22 cellular contexts compared by ENCODE assay signal in the genomic region with DNA sequence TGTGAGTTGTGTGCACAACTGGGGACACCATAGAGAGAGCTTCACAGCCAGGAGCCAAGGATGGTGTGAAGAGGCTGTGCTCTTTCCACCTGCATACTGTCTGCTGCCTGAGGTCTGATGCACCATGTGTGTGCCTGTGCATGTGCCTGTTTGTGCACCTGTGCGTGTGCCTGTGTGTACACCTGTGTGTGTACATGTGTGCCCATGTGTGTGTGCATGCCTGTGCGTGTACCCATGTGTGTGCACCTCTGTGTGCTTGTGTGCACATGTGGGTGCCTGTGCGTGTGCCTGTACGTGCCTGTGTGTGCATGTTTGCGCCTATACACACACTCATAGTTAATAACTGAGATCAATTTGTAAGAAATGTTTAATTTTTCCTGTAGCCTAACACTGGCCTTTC. TPM values are rescaled to one million over a fixed set of nuclear protein-coding genes. Genes with fewer than 3 reads are reported as not detected.
DNase-seq lines count a peak whose midpoint lies in the region; ATAC-seq, FAIRE-seq and TF ChIP-seq lines count a peak whose summit lies in the region.
"Had no signal": no experiment of that assay in that cellular context is flagged by ENCODE, and none has a peak within 500 bp of the region (broad histone marks: within the 10 kb centered on the region; RNA-seq: fewer than 3 reads in every experiment).

No MANE protein-coding gene starts in this region.

- WGBS in aorta, 2 donors: 91 to 95% methylated on average over 5 of the region's 5 CpGs

- no peak overlapping the region for H3K9ac ChIP-seq in endothelial cell of umbilical vein (replicated peaks; ENCODE audit: extremely low read depth, insufficient read depth, low read length)
- H3K9ac ChIP-seq: SK-N-SH had no signal

- H3K4me3 ChIP-seq in endothelial cell of umbilical vein (replicated peaks in 1 of 3; ENCODE audit: insufficient read depth in 1 of 3, low read depth in 1 of 3, low read length in 3 of 3) (no peak overlapping the region), aorta (ENCODE audit: low read length in 2 of 2) (no peak overlapping the region)
- H3K4me3 ChIP-seq: PC-9 had no signal

- in situ Hi-C loops in G401 (cut with HindIII; ENCODE audit: low sequenced_read_pairs): no loop called here

- POLR2A ChIA-PET in endothelial cell of umbilical vein (lab: Charles Lee): no interaction called here

- H3K9me1 ChIP-seq in endothelial cell of umbilical vein (replicated peaks; ENCODE audit: control insufficient read depth, extremely low read depth, insufficient read depth, low read length): no peaks in the 10 kb centered on the region

- no peak overlapping the region for H2AFZ ChIP-seq in endothelial cell of umbilical vein (ENCODE audit: low read depth, low read length)
- H2AFZ ChIP-seq: PC-9 had no signal

- peaks cover 0 to 10% of the 10 kb centered on the region in 2 experiments for H3K36me3 ChIP-seq in endothelial cell of umbilical vein (ENCODE audit: control insufficient read depth in 2 of 2, extremely low read depth in 1 of 2, insufficient read depth in 2 of 2, low read length in 2 of 2)
- H3K36me3 ChIP-seq in aorta (ENCODE audit: control insufficient read depth in 1 of 2, insufficient read depth in 2 of 2, low read length in 1 of 2): peaks cover 0 to 4% of the 10 kb centered on the region in 2 donors

- no peaks in the 10 kb centered on the region for H3K27me3 ChIP-seq in endothelial cell of umbilical vein (ENCODE audit: control insufficient read depth in 2 of 2, insufficient read depth in 2 of 2, low read length in 2 of 2)
- no peaks in the 10 kb centered on the region for H3K27me3 ChIP-seq in aorta (ENCODE audit: control insufficient read depth in 1 of 2, insufficient read depth in 2 of 2, low read length in 1 of 2)

- peak overlapping the region; percentile 18 for H3K27ac Mint-ChIP-seq in activated T-cell treated with anti-CD3 and anti-CD28 coated beads, Interleukin-2, amount 50 U/mL, for 72 hours
- peak overlapping the region; percentile 34 for H3K27ac Mint-ChIP-seq in nephron progenitor cell

- H3K36me3 Mint-ChIP-seq in activated T-cell treated with anti-CD3 and anti-CD28 coated beads, Interleukin-2, amount 50 U/mL, for 72 hours (ENCODE audit: insufficient read depth in 2 of 2): peaks cover 3 to 19% of the 10 kb centered on the region in 2 donors
- H3K36me3 Mint-ChIP-seq in nephron progenitor cell (ENCODE audit: low read depth): peaks cover 74% of the 10 kb centered on the region

- CTCF ChIA-PET in endothelial cell of umbilical vein (lab: Charles Lee): interaction anchor here (1.2 kb wide), 1 partner anchor 10 kb away, joined by 3 read pairs; no protein-coding TSS in a partner anchor

- peaks cover under 1% of the 10 kb centered on the region for H3K4me1 Mint-ChIP-seq in activated T-cell treated with anti-CD3 and anti-CD28 coated beads, Interleukin-2, amount 50 U/mL, for 72 hours (ENCODE audit: low read depth)
- H3K4me1 Mint-ChIP-seq in nephron progenitor cell: no peaks in the 10 kb centered on the region

- H3K9me3 ChIP-seq in endothelial cell of umbilical vein (replicated peaks; ENCODE audit: control insufficient read depth, insufficient read depth, low read length): no peaks in the 10 kb centered on the region
- no peaks in the 10 kb centered on the region for H3K9me3 ChIP-seq in aorta (ENCODE audit: control insufficient read depth, low read length)
- H3K9me3 ChIP-seq: SK-N-SH had no signal

- no peak for ATAC-seq in activated T-cell treated with anti-CD3 and anti-CD28 coated beads, Interleukin-2, amount 50 U/mL, for 72 hours (replicated peaks in 1 of 2)
- ATAC-seq in aorta (ENCODE audit: low FRiP score): peak; percentile 57

- H3K4me1 ChIP-seq in endothelial cell of umbilical vein (ENCODE audit: control insufficient read depth, extremely low read depth, insufficient read depth, low read length) (peaks cover 9% of the 10 kb centered on the region), aorta (ENCODE audit: control insufficient read depth in 1 of 2, insufficient read depth in 2 of 2, low read length in 2 of 2) (no peaks in the 10 kb centered on the region)

- TF ChIP-seq POLR2A in endothelial cell of umbilical vein (IDR thresholded peaks at IDR 0.05; ENCODE audit: low read depth, low read length): no peak

- H3K27ac ChIP-seq in endothelial cell of umbilical vein (ENCODE audit: insufficient read depth, low read depth, low read length) (no peak overlapping the region), aorta (ENCODE audit: low read depth in 1 of 2, low read length in 2 of 2) (no peak overlapping the region)
- H3K27ac ChIP-seq: 22Rv1, PC-9 had no signal

- no peaks in the 10 kb centered on the region for H3K27me3 Mint-ChIP-seq in activated T-cell treated with anti-CD3 and anti-CD28 coated beads, Interleukin-2, amount 50 U/mL, for 72 hours (ENCODE audit: low read depth)
- no peaks in the 10 kb centered on the region for H3K27me3 Mint-ChIP-seq in nephron progenitor cell (ENCODE audit: low read depth, poor library complexity)
- H3K27me3 Mint-ChIP-seq: CD8-positive, alpha-beta memory T cell had no signal

- H4K20me1 ChIP-seq in endothelial cell of umbilical vein (replicated peaks; ENCODE audit: control insufficient read depth, extremely low read depth, insufficient read depth, low read length): no peaks in the 10 kb centered on the region

- intact Hi-C loops in endothelial cell of umbilical vein (cut with micrococcal nuclease): no loop called here
- intact Hi-C loops in aorta (cut with DNase I): no loop called here

- no TSS peak for BruUV-seq in endothelial cell of umbilical vein (replicated peaks; lab: Mats Ljungman, UMichigan)

- TF ChIP-seq CTCF in endothelial cell of umbilical vein (IDR thresholded peaks at IDR 0.05; ENCODE audit: extremely low read depth in 1 of 2, insufficient read depth in 1 of 2, low read depth in 1 of 2, low read length in 2 of 2): no peak
- no peak for TF ChIP-seq CTCF in nephron progenitor cell (IDR thresholded peaks at IDR 0.05)

- dilution Hi-C loops in endothelial cell of umbilical vein (cut with MboI; ENCODE audit: extremely low pct_ligation_motif_present, low sequenced_read_pairs): no loop called here

- no peaks in the 10 kb centered on the region for H3K79me2 ChIP-seq in endothelial cell of umbilical vein (ENCODE audit: control insufficient read depth, insufficient read depth, low read length)

- H3K4me3 Mint-ChIP-seq in activated T-cell treated with anti-CD3 and anti-CD28 coated beads, Interleukin-2, amount 50 U/mL, for 72 hours: no peak overlapping the region
- H3K4me3 Mint-ChIP-seq in nephron progenitor cell: no peak overlapping the region
- H3K4me3 Mint-ChIP-seq: CD8-positive, alpha-beta memory T cell had no signal

- H3K9me3 Mint-ChIP-seq in activated T-cell treated with anti-CD3 and anti-CD28 coated beads, Interleukin-2, amount 50 U/mL, for 72 hours: peaks cover 3 to 5% of the 10 kb centered on the region in 2 donors
- H3K9me3 Mint-ChIP-seq in nephron progenitor cell: peaks cover 24% of the 10 kb centered on the region

- no peak for DNase-seq in activated T-cell treated with anti-CD3 and anti-CD28 coated beads, Interleukin-2, amount 50 U/mL, for 72 hours
- DNase-seq in activated T-cell treated with anti-CD3 and anti-CD28 coated beads for 4 hours (no peak), endothelial cell of umbilical vein (ENCODE audit: low read depth, low spot score) (no peak), nephron progenitor cell (no peak), aorta (no peak), urothelium cell line (ENCODE audit: low spot score) (no peak), G401 (ENCODE audit: low spot score) (no peak), NCI-H748 treated with DMSO at 0.1 percent for 48 hours (lab: John Stamatoyannopoulos, UW) (no peak)
- DNase-seq: C1 segment of cervical spinal cord; CD8-positive, alpha-beta memory T cell; GF-D8; KBM-7; NCI-H1092 treated with DMSO at 0.1 percent for 48 hours; NCI-H1436 treated with DMSO at 0.1 percent for 48 hours; NCI-H1930; NCI-H510A; PC-9; RPMI8226; SIG-M5; SK-N-SH had no signal

- no peak overlapping the region for H3K4me2 ChIP-seq in endothelial cell of umbilical vein (ENCODE audit: insufficient read depth, low read length)
- H3K4me2 ChIP-seq: PC-9, SK-N-SH had no signal

- FAIRE-seq in endothelial cell of umbilical vein (lab: Jason Lieb, UNC): no peak
- FAIRE-seq in urothelium cell line (lab: Jason Lieb, UNC): no peak
- FAIRE-seq: H54 had no signal

TF ChIP-seq in endothelial cell of umbilical vein, 7 proteins besides CTCF, POLR2A, EP300 and RAD21:
- no peak for TF ChIP-seq EZH2 (IDR thresholded peaks at IDR 0.05; ENCODE audit: borderline replicate concordance, low read depth, low read length, severe bottlenecking)
- TF ChIP-seq FOS (IDR thresholded peaks at IDR 0.05; ENCODE audit: borderline replicate concordance, insufficient read depth, low read length): no peak
- TF ChIP-seq MYC (IDR thresholded peaks at IDR 0.05; ENCODE audit: low read depth, low read length): no peak
- TF ChIP-seq POLR2AphosphoS5 (IDR thresholded peaks at IDR 0.05; ENCODE audit: insufficient read depth, low read depth, low read length): no peak
- TF ChIP-seq, protein P1, sequence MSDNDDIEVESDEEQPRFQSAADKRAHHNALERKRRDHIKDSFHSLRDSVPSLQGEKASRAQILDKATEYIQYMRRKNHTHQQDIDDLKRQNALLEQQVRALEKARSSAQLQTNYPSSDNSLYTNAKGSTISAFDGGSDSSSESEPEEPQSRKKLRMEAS (IDR thresholded peaks at IDR 0.05; ENCODE audit: insufficient read depth, insufficient read length): peak; percentile 25
TF ChIP-seq in endothelial cell of umbilical vein: peak in this region for 1.

RNA-seq across cellular contexts. Expression of a gene that starts 51.3 kb away (rescaled TPM):
- 10 to 100 TPM; 17.2 to 23.2 TPM for total RNA-seq in activated T-cell treated with anti-CD3 and anti-CD28 coated beads, Interleukin-2, amount 50 U/mL, for 72 hours
- 28.1 and 28.2 TPM in 2 replicates for total RNA-seq in endothelial cell of umbilical vein
- 9.9 and 10.8 TPM in 2 replicates for polyA plus RNA-seq in endothelial cell of umbilical vein
- 7.7 and 9.2 TPM in 2 replicates for polyA plus RNA-seq in endothelial cell of umbilical vein (2011; cell fraction: cytosol; rRNA removed)
- 24.8 and 25.3 TPM in 2 replicates for polyA plus RNA-seq in endothelial cell of umbilical vein (2011; cell fraction: nucleus; rRNA removed)
- 17.0 and 20.3 TPM in 2 replicates for polyA plus RNA-seq in endothelial cell of umbilical vein (2012)
- 33.3 and 42.2 TPM in 2 replicates for polyA minus RNA-seq in endothelial cell of umbilical vein
- 4.5 TPM for polyA minus RNA-seq in endothelial cell of umbilical vein (2011; cell fraction: cytosol; rRNA and poly(A)+ RNA removed)
- polyA minus RNA-seq in endothelial cell of umbilical vein (2011; cell fraction: nucleus; rRNA and poly(A)+ RNA removed): 44.1 and 70.7 TPM in 2 replicates
- 10 to 100 TPM; 30.2 to 38.5 TPM for total RNA-seq in aorta
- polyA plus RNA-seq in aorta: 10 to 100 TPM in 1 of 2 donors, 1 to 10 TPM in 1; 5.5 to 10.7 TPM
- 9.4 and 12.5 TPM in 2 replicates for total RNA-seq in G401 (2014; rRNA removed; shearing (Covaris generic))
